Comparison of ENCODE assay signal across 17 cellular contexts in genomic region chr12:11777962-11778361, GRCh38.
DNase-seq lines count a peak whose midpoint lies in the region; ATAC-seq, FAIRE-seq and TF ChIP-seq lines count a peak whose summit lies in the region.
"Had no signal": no experiment of that assay in that cellular context is flagged by ENCODE, and none has a peak within 500 bp of the region (broad histone marks: within the 10 kb centered on the region; RNA-seq: fewer than 3 reads in every experiment).

No MANE protein-coding gene starts in this region.

- H3K9me3 Mint-ChIP-seq in activated naive CD4-positive, alpha-beta T cell treated with anti-CD3 and anti-CD28 coated beads, Interleukin-2, amount 10 ng/mL, durations not matched to agents 7 days and 5 days: no peaks in the 10 kb centered on the region
- peaks cover 3% of the 10 kb centered on the region in 2 donors for H3K9me3 Mint-ChIP-seq in activated naive CD4-positive, alpha-beta T cell treated with anti-CD3 and anti-CD28 coated beads, Interleukin-2, amount 50 U/mL, for 72 hours
- H3K9me3 Mint-ChIP-seq in activated CD8-positive, alpha-beta T cell treated with anti-CD3 and anti-CD28 coated beads for 36 hours: no peaks in the 10 kb centered on the region
- H3K9me3 Mint-ChIP-seq: WTC11 had no signal

- H3K27ac ChIP-seq in esophagus muscularis mucosa (replicated peaks in 1 of 4) (peak overlapping the region; percentile 88 to 94 (median 92)), thoracic aorta (peak overlapping the region; percentile 80 to 83), pancreas (no peak overlapping the region)
- H3K27ac ChIP-seq: suprapubic skin had no signal

- peaks cover 62% of the 10 kb centered on the region for H3K4me1 Mint-ChIP-seq in activated naive CD4-positive, alpha-beta T cell treated with anti-CD3 and anti-CD28 coated beads, Interleukin-2, amount 10 ng/mL, durations not matched to agents 7 days and 5 days
- peaks cover 59% of the 10 kb centered on the region for H3K4me1 Mint-ChIP-seq in activated CD8-positive, alpha-beta T cell treated with anti-CD3 and anti-CD28 coated beads for 36 hours (ENCODE audit: low read depth)

- FAIRE-seq in pancreas (lab: Jason Lieb, UNC): no peak
- FAIRE-seq: astrocyte had no signal

- TF ChIP-seq POLR2A in NB4 (IDR thresholded peaks at IDR 0.05; ENCODE audit: extremely low read depth, insufficient read length) (no peak), esophagus muscularis mucosa (IDR thresholded peaks at IDR 0.05; ENCODE audit: low read depth) (no peak)

- intact Hi-C loops in esophagus muscularis mucosa (cut with DNase I): no loop called here
- intact Hi-C loops in activated CD8-positive, alpha-beta T cell treated with anti-CD3 and anti-CD28 coated beads for 36 hours (cut with micrococcal nuclease): no loop called here
- intact Hi-C loops in pancreas (cut with DNase I): no loop called here

- 81% methylated on average over 5 of the region's 12 CpGs for WGBS in esophagus muscularis mucosa
- WGBS in pancreas, 2 donors: 89 to 91% methylated on average over 12 of the region's 12 CpGs

- H3K36me3 ChIP-seq in esophagus muscularis mucosa: no peaks in the 10 kb centered on the region
- H3K36me3 ChIP-seq in thoracic aorta: no peaks in the 10 kb centered on the region
- H3K36me3 ChIP-seq in pancreas: no peaks in the 10 kb centered on the region
- H3K36me3 ChIP-seq: suprapubic skin had no signal

- H3K27me3 Mint-ChIP-seq in activated naive CD4-positive, alpha-beta T cell treated with anti-CD3 and anti-CD28 coated beads, Interleukin-2, amount 10 ng/mL, durations not matched to agents 7 days and 5 days: no peaks in the 10 kb centered on the region
- no peaks in the 10 kb centered on the region for H3K27me3 Mint-ChIP-seq in activated CD8-positive, alpha-beta T cell treated with anti-CD3 and anti-CD28 coated beads for 36 hours

- H3K27ac Mint-ChIP-seq in activated naive CD4-positive, alpha-beta T cell treated with anti-CD3 and anti-CD28 coated beads, Interleukin-2, amount 10 ng/mL, durations not matched to agents 7 days and 5 days: peak overlapping the region; percentile 43
- peak overlapping the region in 1 of 2 donors; percentile 95 for H3K27ac Mint-ChIP-seq in activated naive CD4-positive, alpha-beta T cell treated with anti-CD3 and anti-CD28 coated beads, Interleukin-2, amount 50 U/mL, for 72 hours
- no peak overlapping the region for H3K27ac Mint-ChIP-seq in activated CD8-positive, alpha-beta T cell treated with anti-CD3 and anti-CD28 coated beads for 36 hours

- DNase-seq in activated naive CD4-positive, alpha-beta T cell treated with anti-CD3 and anti-CD28 coated beads, Interleukin-2, amount 10 ng/mL, durations not matched to agents 7 days and 5 days: no peak
- no peak for DNase-seq in activated naive CD4-positive, alpha-beta T cell treated with anti-CD3 and anti-CD28 coated beads, Interleukin-2, amount 50 U/mL, for 72 hours (ENCODE audit: low spot score in 2 of 2)
- DNase-seq in NB4 (ENCODE audit: low read depth) (peak; percentile 58), esophagus muscularis mucosa (ENCODE audit: extremely low spot score) (no peak), thoracic aorta (ENCODE audit: low spot score) (no peak), pancreas (no peak)
- DNase-seq in activated CD8-positive, alpha-beta T cell treated with anti-CD3 and anti-CD28 coated beads for 36 hours: no peak
- DNase-seq: activated T-cell treated with anti-CD3 and anti-CD28 coated beads for 4 hours, AML-193, DMS79, NCI-H2081 treated with DMSO at 0.1 percent for 48 hours, SIG-M5 had no signal

- POLR2A ChIA-PET in activated CD8-positive, alpha-beta T cell treated with anti-CD3 and anti-CD28 coated beads for 36 hours (lab: Charles Lee): interaction anchor here (0.8 to 1.0 kb wide), 3 partner anchors 35 to 255 kb away, joined by 3 to 4 read pairs (median 3); no protein-coding TSS in a partner anchor

- ATAC-seq in activated naive CD4-positive, alpha-beta T cell treated with anti-CD3 and anti-CD28 coated beads, Interleukin-2, amount 50 U/mL, for 72 hours: no peak
- no peak for ATAC-seq in thoracic aorta (ENCODE audit: insufficient number of reproducible peaks, low FRiP score, low read depth)
- no peak for ATAC-seq in HG03442 (IDR thresholded peaks at IDR 0.05; ENCODE audit: unreplicated experiment)
- ATAC-seq in activated CD8-positive, alpha-beta T cell treated with anti-CD3 and anti-CD28 coated beads for 36 hours: no peak
- ATAC-seq in pancreas: no peak
- ATAC-seq: WTC11 had no signal

- H3K4me3 ChIP-seq in NB4 (ENCODE audit: low read depth, low read length) (no peak overlapping the region), esophagus muscularis mucosa (no peak overlapping the region), thoracic aorta (no peak overlapping the region), pancreas (no peak overlapping the region)
- H3K4me3 ChIP-seq: lung, suprapubic skin had no signal

- peak overlapping the region; percentile 35 for H3K4me3 Mint-ChIP-seq in activated naive CD4-positive, alpha-beta T cell treated with anti-CD3 and anti-CD28 coated beads, Interleukin-2, amount 10 ng/mL, durations not matched to agents 7 days and 5 days
- H3K4me3 Mint-ChIP-seq in activated CD8-positive, alpha-beta T cell treated with anti-CD3 and anti-CD28 coated beads for 36 hours: no peak overlapping the region
- H3K4me3 Mint-ChIP-seq: WTC11 had no signal

- H3K9me3 ChIP-seq in esophagus muscularis mucosa (no peaks in the 10 kb centered on the region), thoracic aorta (no peaks in the 10 kb centered on the region), pancreas (no peaks in the 10 kb centered on the region)
- H3K9me3 ChIP-seq: suprapubic skin had no signal

- TF ChIP-seq CTCF in NB4 (IDR thresholded peaks at IDR 0.05; ENCODE audit: low read depth, low read length): no peak
- TF ChIP-seq CTCF in esophagus muscularis mucosa (IDR thresholded peaks at IDR 0.05): no peak
- no peak for TF ChIP-seq CTCF in thoracic aorta (IDR thresholded peaks at IDR 0.05)
- no peak for TF ChIP-seq CTCF in activated CD8-positive, alpha-beta T cell treated with anti-CD3 and anti-CD28 coated beads for 36 hours (IDR thresholded peaks at IDR 0.05)
- TF ChIP-seq CTCF in pancreas (IDR thresholded peaks at IDR 0.05): no peak

- H3K27me3 ChIP-seq in esophagus muscularis mucosa: no peaks in the 10 kb centered on the region
- no peaks in the 10 kb centered on the region for H3K27me3 ChIP-seq in thoracic aorta (replicated peaks; ENCODE audit: insufficient read depth)
- no peaks in the 10 kb centered on the region for H3K27me3 ChIP-seq in pancreas
- H3K27me3 ChIP-seq: suprapubic skin had no signal

- TF ChIP-seq EP300 in esophagus muscularis mucosa (IDR thresholded peaks at IDR 0.05): no peak

- H3K4me1 ChIP-seq in esophagus muscularis mucosa (peaks cover 26 to 97% (median 90%) of the 10 kb centered on the region in 4 donors), thoracic aorta (ENCODE audit: control insufficient read depth in 1 of 2, low read depth in 2 of 2) (peaks cover 42 to 79% of the 10 kb centered on the region in 2 donors), pancreas (peaks cover 0 to 3% (median 0%) of the 10 kb centered on the region in 3 donors)
- H3K4me1 ChIP-seq: suprapubic skin had no signal

- H3K36me3 Mint-ChIP-seq in activated naive CD4-positive, alpha-beta T cell treated with anti-CD3 and anti-CD28 coated beads, Interleukin-2, amount 10 ng/mL, durations not matched to agents 7 days and 5 days: peaks cover 38% of the 10 kb centered on the region
- H3K36me3 Mint-ChIP-seq in activated naive CD4-positive, alpha-beta T cell treated with anti-CD3 and anti-CD28 coated beads, Interleukin-2, amount 50 U/mL, for 72 hours: peaks cover 17 to 44% of the 10 kb centered on the region in 2 donors
- H3K36me3 Mint-ChIP-seq in activated CD8-positive, alpha-beta T cell treated with anti-CD3 and anti-CD28 coated beads for 36 hours (ENCODE audit: low read depth): peaks cover 4% of the 10 kb centered on the region
- H3K36me3 Mint-ChIP-seq: WTC11 had no signal

- CTCF ChIA-PET in activated naive CD4-positive, alpha-beta T cell treated with anti-CD3 and anti-CD28 coated beads, Interleukin-2, amount 10 ng/mL, durations not matched to agents 7 days and 5 days (lab: Charles Lee): no interaction called here
- CTCF ChIA-PET in activated CD8-positive, alpha-beta T cell treated with anti-CD3 and anti-CD28 coated beads for 36 hours (lab: Charles Lee): interaction anchor here (0.7 kb wide), 1 partner anchor 254 kb away, joined by 3 read pairs; no protein-coding TSS in a partner anchor

Comparison
In these comparisons a context has a peak if more than half of its experiments do, and no peak if none do; other contexts are left out.
1. H3K27ac ChIP-seq: peak in esophagus muscularis mucosa (4 of 4) and thoracic aorta (2 of 2); none in pancreas (0 of 4).